Comparison of ENCODE assay signal across 30 cellular contexts in the genomic region with DNA sequence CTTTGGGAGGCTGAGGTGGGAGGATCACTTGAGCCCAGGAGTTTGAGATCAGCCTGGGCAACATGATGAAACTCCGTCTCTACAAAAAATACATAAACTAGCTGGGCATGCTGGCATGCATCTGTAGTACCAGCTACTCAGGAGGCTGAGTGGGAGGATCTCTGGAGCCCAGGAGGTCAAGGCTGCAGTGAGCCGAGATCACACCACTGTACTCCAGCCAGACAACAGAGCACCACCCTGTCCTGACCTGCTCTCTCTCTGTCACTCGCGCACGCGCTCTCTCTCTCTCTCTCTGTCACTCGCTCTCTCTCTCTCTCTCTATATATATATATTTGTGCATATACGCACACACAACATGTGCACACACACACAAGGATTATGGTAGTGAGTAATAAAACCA.
"Had no signal": no experiment of that assay in that cellular context is flagged by ENCODE, and none has a peak within 500 bp of the region (broad histone marks: within the 10 kb centered on the region; RNA-seq: fewer than 3 reads in every experiment).

No MANE protein-coding gene starts in this region.

- H2AFZ ChIP-seq: neural progenitor cell, parathyroid adenoma had no signal

- H3K4me1 ChIP-seq: neural progenitor cell, parathyroid adenoma, psoas muscle, spleen had no signal

- H3K4me3 ChIP-seq: neural progenitor cell, ovary, psoas muscle, skin epidermis, smooth muscle cell, spleen, suprapubic skin, thoracic aorta, thyroid gland, tibial nerve, upper lobe of left lung, vagina had no signal

- H3K79me2 ChIP-seq: parathyroid adenoma had no signal

- H3K27ac ChIP-seq: neural progenitor cell, ovary, parathyroid adenoma, psoas muscle, skin epidermis, spleen, suprapubic skin, thoracic aorta, thyroid gland, upper lobe of left lung, vagina had no signal

- FAIRE-seq: urothelium cell line had no signal

- H3K27me3 ChIP-seq: ovary, spleen, suprapubic skin, thyroid gland, tibial nerve, upper lobe of left lung, vagina had no signal

- ATAC-seq: natural killer cell; psoas muscle; right cardiac atrium; sciatic nerve; stimulated activated memory B cell treated with anti-CD40 and anti-IgM and Interleukin-4, amounts not matched to agents 10 μg/mL and 1 μg/mL and 100 μg/mL, for 72 hours; stimulated activated naive CD8-positive, alpha-beta T cell treated with anti-CD3 and anti-CD28 coated beads, Interleukin-15, amount 100 ng/mL, for 72 hours; stimulated activated naive CD8-positive, alpha-beta T cell treated with anti-CD3 and anti-CD28 coated beads, Interleukin-15, Interleukin-2, amounts not matched to agents 100 U/mL and 50 U/mL, for 24 hours had no signal

- DNase-seq: natural killer cell; occipital lobe; ovary; posterior cingulate gyrus; psoas muscle; right cardiac atrium; spleen; stimulated activated CD4-positive, alpha-beta T cell treated with anti-CD3 and anti-CD28 coated beads, Interleukin-12 subunit alpha, Interleukin-12 subunit beta, amount 100 ng/mL, for 4 hours; stimulated activated CD4-positive, alpha-beta T cell treated with anti-CD3 and anti-CD28 coated beads, Interleukin-1b, Interleukin-23, amount 100 ng/mL, for 48 hours; stimulated activated CD4-positive, alpha-beta T cell treated with anti-CD3 and anti-CD28 coated beads, Interleukin-4, amount 100 ng/mL, for 1 hour; stimulated activated CD4-positive, alpha-beta T cell treated with anti-CD3 and anti-CD28 coated beads, Interleukin-4, amount 100 ng/mL, for 4 hours; stimulated activated CD8-positive, alpha-beta memory T cell treated with anti-CD3 and anti-CD28 coated beads, Interleukin-4, amount 100 ng/mL, for 48 hours; stimulated activated naive CD4-positive, alpha-beta T cell; stimulated activated naive CD8-positive, alpha-beta T cell treated with anti-CD3 and anti-CD28 coated beads, Interleukin-15, amount 100 ng/mL, for 72 hours; stimulated activated naive CD8-positive, alpha-beta T cell treated with anti-CD3 and anti-CD28 coated beads, Interleukin-15, Interleukin-2, amounts not matched to agents 100 U/mL and 50 U/mL, for 24 hours; substantia nigra; thyroid gland; trophoblast cell; upper lobe of left lung had no signal

- H3K9ac ChIP-seq: neural progenitor cell, parathyroid adenoma had no signal

- H3K4me2 ChIP-seq: neural progenitor cell, smooth muscle cell had no signal

- H3K36me3 ChIP-seq: neural progenitor cell, ovary, spleen, suprapubic skin, thoracic aorta, thyroid gland, tibial nerve, upper lobe of left lung, vagina had no signal

- H3K9me3 ChIP-seq: ovary, psoas muscle, spleen, suprapubic skin, thoracic aorta, thyroid gland, tibial nerve, upper lobe of left lung, vagina had no signal
